16 cellular contexts compared by ENCODE assay signal in the genomic region with DNA sequence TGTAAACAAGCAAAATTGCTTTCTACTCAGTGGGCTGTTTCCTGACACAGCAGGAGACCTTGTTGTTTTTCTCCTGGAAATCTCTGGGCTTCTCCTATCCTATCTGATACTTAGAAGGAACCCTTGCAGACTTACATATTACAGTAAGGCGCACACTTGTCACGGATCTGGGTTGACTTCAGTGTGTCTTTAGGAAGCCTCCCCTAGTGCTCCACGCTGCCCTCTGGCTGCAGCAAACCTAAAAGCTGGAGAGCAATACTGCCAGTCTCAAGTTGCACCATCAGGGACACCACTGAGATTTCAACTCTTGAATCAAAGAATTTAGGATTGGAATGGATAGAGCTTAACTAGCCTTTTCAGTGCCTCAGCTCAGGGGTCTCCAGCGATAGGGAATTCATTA.
DNase-seq lines count a peak whose midpoint lies in the region; ATAC-seq and TF ChIP-seq lines count a peak whose summit lies in the region.
"Had no signal": no experiment of that assay in that cellular context is flagged by ENCODE, and none has a peak within 500 bp of the region (broad histone marks: within the 10 kb centered on the region; RNA-seq: fewer than 3 reads in every experiment).

No MANE protein-coding gene starts in this region.

- H3K9me3 ChIP-seq in osteoblast (ENCODE audit: low read depth, low read length), result no peaks in the 10 kb centered on the region
- H3K9me3 ChIP-seq in spleen, result no peaks in the 10 kb centered on the region

- H3K4me3 ChIP-seq in osteoblast (ENCODE audit: insufficient read depth, low read length), result no peak overlapping the region
- no peak overlapping the region for H3K4me3 ChIP-seq in spleen

- H3K79me2 ChIP-seq in osteoblast (ENCODE audit: insufficient read depth, low read length), result no peaks in the 10 kb centered on the region

- H3K36me3 ChIP-seq in osteoblast (ENCODE audit: insufficient read depth, low read length) (no peaks in the 10 kb centered on the region), spleen (no peaks in the 10 kb centered on the region)

- DNase-seq in NCI-H1930 (lab: John Stamatoyannopoulos, UW) (peak; percentile 13 to 24), fibroblast of gingiva (ENCODE audit: low read depth) (peak; percentile 51), osteoblast (ENCODE audit: insufficient read length, low spot score, missing footprints) (no peak), spleen (no peak)
- no peak for DNase-seq in activated CD4-positive, alpha-beta T cell treated with anti-CD3 and anti-CD28 coated beads, Interleukin-2, amount 50 U/mL, for 4 hours
- DNase-seq: activated CD4-positive, alpha-beta T cell treated with anti-CD3 and anti-CD28 coated beads, Interleukin-2, amount 10 ng/mL, durations not matched to agents 7 days and 5 days; CD4-positive, alpha-beta T cell; foreskin keratinocyte; GDM1; GOT3; islet precursor cell; natural killer cell; NCI-H1417; RPMI8226 had no signal

- TF ChIP-seq POLR2A in spleen (IDR thresholded peaks at IDR 0.05), result no peak

- H3K4me1 ChIP-seq in osteoblast (ENCODE audit: insufficient read depth, low read length) (no peaks in the 10 kb centered on the region), spleen (peaks cover 0 to 7% (median 0%) of the 10 kb centered on the region in 6 donors)
- H3K4me1 ChIP-seq: foreskin keratinocyte had no signal

- intact Hi-C loops in spleen (cut with DNase I; ENCODE audit: low total_unique reads), result no loop called here

- H4K20me1 ChIP-seq in osteoblast (ENCODE audit: insufficient read depth, low read length), result peaks cover 4% of the 10 kb centered on the region

- H3K27me3 ChIP-seq in osteoblast (ENCODE audit: insufficient read depth, low read length) (peaks cover 3% of the 10 kb centered on the region), spleen (replicated peaks in 1 of 7) (no peaks in the 10 kb centered on the region)

- H3K4me2 ChIP-seq in osteoblast (ENCODE audit: insufficient read depth, low read length), result no peak overlapping the region

- peak; percentile 46 for TF ChIP-seq CTCF in GM12873 (IDR thresholded peaks at IDR 0.05; ENCODE audit: insufficient read depth, low read depth, low read length, missing control alignments)
- TF ChIP-seq CTCF in osteoblast (IDR thresholded peaks at IDR 0.05; ENCODE audit: extremely low read depth, low read depth, low read length), result peak; percentile 62
- TF ChIP-seq CTCF in spleen (IDR thresholded peaks at IDR 0.05 in 8 of 11, conservative IDR thresholded peaks at IDR 0.05 in 3 of 11), result peak in 1 of 11 experiments; percentile 26

- 62 to 96% (median 93%) methylated on average over 4 of the region's 4 CpGs for WGBS in spleen, 5 donors

- no peak for ATAC-seq in HG03196 (IDR thresholded peaks at IDR 0.05; ENCODE audit: unreplicated experiment)
- ATAC-seq: foreskin keratinocyte, natural killer cell had no signal

- no peak overlapping the region for H3K27ac ChIP-seq in osteoblast (ENCODE audit: low read depth, low read length)
- H3K27ac ChIP-seq in spleen, result no peak overlapping the region
- H3K27ac ChIP-seq: foreskin keratinocyte had no signal

- H2AFZ ChIP-seq in osteoblast (ENCODE audit: low read length), result no peak overlapping the region

Comparison
In these comparisons a context has a peak if more than half of its experiments do, and no peak if none do; other contexts are left out.
1. DNase-seq: peak in NCI-H1930 (2 of 2) and fibroblast of gingiva (single experiment); none in osteoblast (single experiment), activated CD4-positive, alpha-beta T cell treated with anti-CD3 and anti-CD28 coated beads, Interleukin-2, amount 50 U/mL, for 4 hours (0 of 2) and spleen (single experiment).